Comparison of ENCODE assay signal across 12 cellular contexts in genomic region chr2:6935639-6936020, GRCh38. TPM values are rescaled to one million over a fixed set of nuclear protein-coding genes. Genes with fewer than 3 reads are reported as not detected.
DNase-seq lines count a peak whose midpoint lies in the region; FAIRE-seq and TF ChIP-seq lines count a peak whose summit lies in the region.
"Not testable (repeated sequence)": the region's sequence is repeated elsewhere in the genome, so short reads cannot be mapped to it uniquely, and the experiment has no call there.
"Had no signal": no experiment of that assay in that cellular context is flagged by ENCODE, and none has a peak within 500 bp of the region (broad histone marks: within the 10 kb centered on the region; RNA-seq: fewer than 3 reads in every experiment).

No MANE protein-coding gene starts in this region.

- H3K4me1 Mint-ChIP-seq in activated CD4-positive, alpha-beta T cell treated with anti-CD3 and anti-CD28 coated beads, Interleukin-2, amount 10 ng/mL, durations not matched to agents 24 days and 14 days, result peaks cover 21% of the 10 kb centered on the region
- H3K4me1 Mint-ChIP-seq in activated naive CD4-positive, alpha-beta T cell treated with anti-CD3 and anti-CD28 coated beads, Interleukin-2, amount 50 U/mL, for 24 hours, result peaks cover 74% of the 10 kb centered on the region
- H3K4me1 Mint-ChIP-seq in brain, result peaks cover 84% of the 10 kb centered on the region

- DNase-seq in GM12891 (ENCODE audit: insufficient read length, low spot score); dorsolateral prefrontal cortex: not testable (repeated sequence)
- peak; percentile 51 for DNase-seq in activated CD4-positive, alpha-beta T cell treated with anti-CD3 and anti-CD28 coated beads, Interleukin-2, amount 10 ng/mL, durations not matched to agents 24 days and 14 days

- H3K9me3 Mint-ChIP-seq in activated CD4-positive, alpha-beta T cell treated with anti-CD3 and anti-CD28 coated beads, Interleukin-2, amount 10 ng/mL, durations not matched to agents 24 days and 14 days; activated naive CD4-positive, alpha-beta T cell treated with anti-CD3 and anti-CD28 coated beads, Interleukin-2, amount 50 U/mL, for 24 hours; brain: not testable (repeated sequence)

- not testable (repeated sequence) for TF ChIP-seq CTCF in brain (conservative IDR thresholded peaks at IDR 0.05); neutrophil (IDR thresholded peaks at IDR 0.05)
- TF ChIP-seq CTCF in dorsolateral prefrontal cortex (IDR thresholded peaks at IDR 0.05 in 54 of 56, conservative IDR thresholded peaks at IDR 0.05 in 2 of 56; ENCODE audit: low read depth in 1 of 56, partially characterized antibody in 56 of 56), result peak in 2 of 56 donors; percentile 2 to 9

- H3K9ac ChIP-seq in BLaER1, result not testable (repeated sequence)

- peak; percentile 59 for FAIRE-seq in GM12891 (lab: Jason Lieb, UNC)

- not testable (repeated sequence) for H3K9me3 ChIP-seq in BLaER1, neutrophil

- H3K4me3 Mint-ChIP-seq in activated CD4-positive, alpha-beta T cell treated with anti-CD3 and anti-CD28 coated beads, Interleukin-2, amount 10 ng/mL, durations not matched to agents 24 days and 14 days; activated naive CD4-positive, alpha-beta T cell treated with anti-CD3 and anti-CD28 coated beads, Interleukin-2, amount 50 U/mL, for 24 hours; brain: not testable (repeated sequence)

- not testable (repeated sequence) for H4K20me1 ChIP-seq in BLaER1

- not testable (repeated sequence) for H3K27me3 Mint-ChIP-seq in activated CD4-positive, alpha-beta T cell treated with anti-CD3 and anti-CD28 coated beads, Interleukin-2, amount 10 ng/mL, durations not matched to agents 24 days and 14 days; activated naive CD4-positive, alpha-beta T cell treated with anti-CD3 and anti-CD28 coated beads, Interleukin-2, amount 50 U/mL, for 24 hours; brain

- not testable (repeated sequence) for H3K27me3 ChIP-seq in BLaER1; dorsolateral prefrontal cortex; layer of hippocampus (ENCODE audit: control insufficient read depth, insufficient read depth, low read length); neutrophil

- not testable (repeated sequence) for TF ChIP-seq POLR2A in GM12891 (IDR thresholded peaks at IDR 0.05; ENCODE audit: low read depth, low read length)

- H3K4me3 ChIP-seq in BLaER1; neutrophil (ENCODE audit: low read depth in 1 of 2, low read length in 1 of 2): not testable (repeated sequence)
- peak overlapping the region in 43 of 59 donors; percentile 1 to 71 (median 55) for H3K4me3 ChIP-seq in dorsolateral prefrontal cortex

- peaks cover 41% of the 10 kb centered on the region for H3K4me1 ChIP-seq in BLaER1
- peaks cover 51 to 55% of the 10 kb centered on the region in 2 experiments for H3K4me1 ChIP-seq in neutrophil (ENCODE audit: control insufficient read depth in 1 of 2, insufficient read depth in 1 of 2, low read depth in 1 of 2, low read length in 1 of 2)

- peaks cover 19% of the 10 kb centered on the region for H3K36me3 Mint-ChIP-seq in activated CD4-positive, alpha-beta T cell treated with anti-CD3 and anti-CD28 coated beads, Interleukin-2, amount 10 ng/mL, durations not matched to agents 24 days and 14 days (ENCODE audit: low read depth)
- not testable (repeated sequence) for H3K36me3 Mint-ChIP-seq in activated naive CD4-positive, alpha-beta T cell treated with anti-CD3 and anti-CD28 coated beads, Interleukin-2, amount 50 U/mL, for 24 hours
- peaks cover 33% of the 10 kb centered on the region for H3K36me3 Mint-ChIP-seq in brain

- not testable (repeated sequence) for H3K36me3 ChIP-seq in BLaER1, neutrophil

- H3K27ac ChIP-seq in BLaER1, result not testable (repeated sequence)
- H3K27ac ChIP-seq in dorsolateral prefrontal cortex (peak overlapping the region in 56 of 59 donors; percentile 39 to 95 (median 84)), layer of hippocampus (ENCODE audit: low read depth, low read length) (peak overlapping the region; percentile 15), neutrophil (peak overlapping the region; percentile 72)

- not testable (repeated sequence) for H3K27ac Mint-ChIP-seq in activated CD4-positive, alpha-beta T cell treated with anti-CD3 and anti-CD28 coated beads, Interleukin-2, amount 10 ng/mL, durations not matched to agents 24 days and 14 days
- peak overlapping the region; percentile 19 for H3K27ac Mint-ChIP-seq in activated naive CD4-positive, alpha-beta T cell treated with anti-CD3 and anti-CD28 coated beads, Interleukin-2, amount 50 U/mL, for 24 hours
- H3K27ac Mint-ChIP-seq in brain, result peak overlapping the region in 4 of 5 experiments; percentile 11 to 86 (median 53)

- H3K4me2 ChIP-seq in BLaER1, result 0 out of 2 replicates have a peak overlapping the region, but pooled peaks have one; percentile 25

- intact Hi-C loops in activated CD4-positive, alpha-beta T cell treated with anti-CD3 and anti-CD28 coated beads, Interleukin-2, amount 10 ng/mL, durations not matched to agents 24 days and 14 days (cut with micrococcal nuclease), result not testable (repeated sequence)
- intact Hi-C loops in dorsolateral prefrontal cortex (cut with DNase I), result loop anchor here in 1 of 2 donors (5.0 kb wide), 1 partner anchor 77 kb away; no protein-coding TSS in a partner anchor

RNA-seq across cellular contexts. Expression of gene RNF144A, which starts 18.4 kb away (rescaled TPM):
- polyA plus RNA-seq in GM12891 (2012; ENCODE audit: low read depth, missing spikeins), result 4.7 TPM
- 22.1 and 23.0 TPM in 2 replicates for total RNA-seq in activated CD4-positive, alpha-beta T cell treated with anti-CD3 and anti-CD28 coated beads, Interleukin-2, amount 10 ng/mL, durations not matched to agents 24 days and 14 days
- polyA plus RNA-seq in brain (ENCODE audit: insufficient read depth, low read depth, low replicate concordance), result 27.5 TPM
- 100 to 1,000 TPM in 23 of 120 experiments, 10 to 100 TPM in 97; 49.5 to 144 (median 83.6) TPM for total RNA-seq in dorsolateral prefrontal cortex

RNA-seq across cellular contexts. Expression of gene RSAD2, which starts 58.1 kb away (rescaled TPM):
- 1.8 TPM for polyA plus RNA-seq in GM12891 (2012; ENCODE audit: low read depth, missing spikeins)
- 2.0 and 2.4 TPM in 2 replicates for total RNA-seq in activated CD4-positive, alpha-beta T cell treated with anti-CD3 and anti-CD28 coated beads, Interleukin-2, amount 10 ng/mL, durations not matched to agents 24 days and 14 days
- polyA plus RNA-seq in brain (ENCODE audit: insufficient read depth, low read depth, low replicate concordance), result 2.4 TPM
- 10 to 100 TPM in 27 of 120 experiments, 1 to 10 TPM in 93; 2.4 to 51.2 (median 7.7) TPM for total RNA-seq in dorsolateral prefrontal cortex
- total RNA-seq: GM23248, H1, H7 had no signal
- polyA plus RNA-seq: AG04450, GM23248, H1 had no signal
